In the genomic region with DNA sequence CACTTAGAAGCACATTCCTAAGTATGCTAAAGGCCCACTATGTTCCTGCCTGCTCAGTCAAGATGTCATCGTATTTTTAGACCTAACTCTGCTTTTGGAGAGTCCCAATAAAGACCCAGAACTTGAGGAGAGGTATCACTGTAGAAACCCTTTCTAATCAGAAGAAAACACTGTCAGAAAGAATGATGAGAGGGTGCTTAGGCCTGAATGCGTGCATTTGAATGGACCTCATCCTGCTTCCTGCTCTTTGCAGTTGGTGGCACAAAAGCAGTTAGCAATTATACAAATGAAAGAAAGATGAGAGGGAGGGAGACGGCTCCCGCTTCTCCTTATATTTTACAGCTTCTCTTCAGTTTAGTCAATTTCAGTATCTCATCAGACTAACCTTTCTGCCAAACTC, we compare ENCODE assay signal across 21 cellular contexts.
"Had no signal": no experiment of that assay in that cellular context is flagged by ENCODE, and none has a peak within 500 bp of the region (broad histone marks: within the 10 kb centered on the region; RNA-seq: fewer than 3 reads in every experiment).

No MANE protein-coding gene starts in this region.

- H3K4me3 Mint-ChIP-seq: effector memory CD8-positive, alpha-beta T cell; immature natural killer cell; memory B cell; nephron had no signal

- H3K9me3 ChIP-seq: esophagus muscularis mucosa, gastroesophageal sphincter, lower lobe of right lung, pancreas had no signal

- DNase-seq: cortex of kidney; dorsolateral prefrontal cortex; effector memory CD8-positive, alpha-beta T cell; glutamatergic neuron; immature natural killer cell; left ventricle myocardium inferior; lower lobe of right lung; midbrain; occipital lobe; pancreas; right cardiac atrium; small intestine; stimulated activated CD4-positive, alpha-beta T cell treated with anti-CD3 and anti-CD28 coated beads, Interleukin-2, amount 100 ng/mL, for 48 hours; stimulated activated naive CD4-positive, alpha-beta T cell treated with Interleukin-2 at 50 U/mL for 16 hours; trophoblast cell had no signal

- H3K4me3 ChIP-seq: dorsolateral prefrontal cortex, esophagus muscularis mucosa, gastroesophageal sphincter, left ventricle myocardium inferior, lower lobe of right lung, pancreas had no signal

- H3K27me3 ChIP-seq: dorsolateral prefrontal cortex, esophagus muscularis mucosa, gastroesophageal sphincter, pancreas had no signal

- H3K9me3 Mint-ChIP-seq: memory B cell, nephron had no signal

- H3K4me1 ChIP-seq: esophagus muscularis mucosa, gastroesophageal sphincter, left ventricle myocardium inferior, lower lobe of right lung, pancreas had no signal

- H3K36me3 Mint-ChIP-seq: immature natural killer cell, memory B cell had no signal

- H3K4me1 Mint-ChIP-seq: immature natural killer cell, memory B cell had no signal

- H3K36me3 ChIP-seq: esophagus muscularis mucosa, gastroesophageal sphincter, left ventricle myocardium inferior, lower lobe of right lung, pancreas had no signal

- H3K27me3 Mint-ChIP-seq: effector memory CD8-positive, alpha-beta T cell; memory B cell; progenitor cell of endocrine pancreas had no signal

- H3K27ac Mint-ChIP-seq: effector memory CD8-positive, alpha-beta T cell; immature natural killer cell; memory B cell; nephron; progenitor cell of endocrine pancreas had no signal

- ATAC-seq: effector memory CD8-positive, alpha-beta T cell; gastroesophageal sphincter; lower lobe of right lung; pancreas; right cardiac atrium had no signal

- H3K27ac ChIP-seq: dorsolateral prefrontal cortex, epithelial cell of prostate, esophagus muscularis mucosa, gastroesophageal sphincter, left ventricle myocardium inferior, lower lobe of right lung, pancreas had no signal
